Comparison of ENCODE assay signal across 19 cellular contexts in genomic region chr17:35259001-35259400, GRCh38. TPM values are rescaled to one million over a fixed set of nuclear protein-coding genes. Genes with fewer than 3 reads are reported as not detected.
DNase-seq lines count a peak whose midpoint lies in the region; ATAC-seq and TF ChIP-seq lines count a peak whose summit lies in the region.
"Had no signal": no experiment of that assay in that cellular context is flagged by ENCODE, and none has a peak within 500 bp of the region (broad histone marks: within the 10 kb centered on the region; RNA-seq: fewer than 3 reads in every experiment).

No MANE protein-coding gene starts in this region.

- H3K4me2 ChIP-seq in HCT116 (ENCODE audit: low read length) (no peak overlapping the region), mammary epithelial cell (ENCODE audit: insufficient read depth, low read depth, low read length) (no peak overlapping the region)
- H3K4me2 ChIP-seq: BLaER1 had no signal

- H3K9me3 Mint-ChIP-seq in activated naive CD8-positive, alpha-beta T cell (ENCODE audit: low read depth): no peaks in the 10 kb centered on the region
- peaks cover 3% of the 10 kb centered on the region for H3K9me3 Mint-ChIP-seq in activated naive CD8-positive, alpha-beta T cell treated with anti-CD3 and anti-CD28 coated beads for 36 hours
- H3K9me3 Mint-ChIP-seq in stimulated activated effector memory CD8-positive, alpha-beta T cell treated with anti-CD3 and anti-CD28 coated beads, Interleukin-12 subunit alpha, Interleukin-12 subunit beta, amount 100 ng/mL, for 72 hours: no peaks in the 10 kb centered on the region

- intact Hi-C loops in HCT116 (cut with micrococcal nuclease) (loop anchor here (5.0 kb wide), 1 partner anchor 278 kb away; the partner anchor contains the start of gene SLFN12L), mammary epithelial cell (cut with micrococcal nuclease) (loop anchor here (5.0 kb wide), 1 partner anchor 87 kb away; no protein-coding TSS in a partner anchor)

- 100% methylated on average over 6 of the region's 6 CpGs for WGBS in mammary epithelial cell (ENCODE audit: low coverage, missing lambda C conversion rate)

- H3K4me3 Mint-ChIP-seq in activated naive CD8-positive, alpha-beta T cell: no peak overlapping the region
- H3K4me3 Mint-ChIP-seq in activated naive CD8-positive, alpha-beta T cell treated with anti-CD3 and anti-CD28 coated beads for 36 hours: no peak overlapping the region
- no peak overlapping the region for H3K4me3 Mint-ChIP-seq in stimulated activated effector memory CD8-positive, alpha-beta T cell treated with anti-CD3 and anti-CD28 coated beads, Interleukin-12 subunit alpha, Interleukin-12 subunit beta, amount 100 ng/mL, for 72 hours

- POLR2A ChIA-PET in HCT116 (lab: Charles Lee): no interaction called here

- in situ Hi-C loops in mammary epithelial cell (cut with MboI; ENCODE audit: low sequenced_read_pairs in 2 of 2): no loop called here

- dilution Hi-C loops in mammary epithelial cell (cut with HindIII; ENCODE audit: low sequenced_read_pairs): no loop called here

- H4K20me1 ChIP-seq in HCT116 (ENCODE audit: insufficient read depth): no peaks in the 10 kb centered on the region
- H4K20me1 ChIP-seq in mammary epithelial cell (ENCODE audit: insufficient read depth, low read length): no peaks in the 10 kb centered on the region
- H4K20me1 ChIP-seq: BLaER1 had no signal

- no peaks in the 10 kb centered on the region for H3K9me2 ChIP-seq in HCT116 (ENCODE audit: insufficient read depth)

- TF ChIP-seq RAD21 in HCT116 (IDR thresholded peaks at IDR 0.05; ENCODE audit: low read depth): no peak

- no peak overlapping the region for H2AFZ ChIP-seq in HCT116 (ENCODE audit: low read depth, low read length, poor library complexity, severe bottlenecking)
- no peak overlapping the region for H2AFZ ChIP-seq in mammary epithelial cell (ENCODE audit: low read depth, low read length)

- TF ChIP-seq POLR2A in HCT116 (IDR thresholded peaks at IDR 0.05; ENCODE audit: borderline replicate concordance, extremely low read depth, insufficient read depth, insufficient read length): no peak

- no peak overlapping the region for H3K9ac ChIP-seq in HCT116 (ENCODE audit: low read length)
- no peak overlapping the region for H3K9ac ChIP-seq in mammary epithelial cell (ENCODE audit: insufficient read depth, low read length)
- H3K9ac ChIP-seq: BLaER1 had no signal

- peaks cover 70% of the 10 kb centered on the region for H3K4me1 Mint-ChIP-seq in activated naive CD8-positive, alpha-beta T cell (ENCODE audit: low read depth)
- H3K4me1 Mint-ChIP-seq in activated naive CD8-positive, alpha-beta T cell treated with anti-CD3 and anti-CD28 coated beads for 36 hours: peaks cover 66% of the 10 kb centered on the region
- H3K4me1 Mint-ChIP-seq in stimulated activated effector memory CD8-positive, alpha-beta T cell treated with anti-CD3 and anti-CD28 coated beads, Interleukin-12 subunit alpha, Interleukin-12 subunit beta, amount 100 ng/mL, for 72 hours: peaks cover 64% of the 10 kb centered on the region

- H3K27me3 ChIP-seq in HCT116 (ENCODE audit: insufficient read depth, low read length) (peaks cover 6% of the 10 kb centered on the region; the same call in 1 of the 2 replicates), mammary epithelial cell (ENCODE audit: insufficient read depth, low read length) (no peaks in the 10 kb centered on the region)
- H3K27me3 ChIP-seq: BLaER1 had no signal

- no peak overlapping the region for H3K27ac ChIP-seq in HCT116 (ENCODE audit: low read depth, low read length)
- H3K27ac ChIP-seq in mammary epithelial cell (ENCODE audit: insufficient read depth, low read depth, low read length): no peak overlapping the region
- H3K27ac ChIP-seq: BLaER1, SK-N-MC had no signal

- H3K4me3 ChIP-seq in HCT116 (replicated peaks in 1 of 2; ENCODE audit: low read depth in 1 of 2, low read length in 2 of 2) (no peak overlapping the region), mammary epithelial cell (replicated peaks in 1 of 3; ENCODE audit: insufficient read depth in 1 of 3, low read depth in 2 of 3, low read length in 3 of 3) (no peak overlapping the region)
- H3K4me3 ChIP-seq: BLaER1, SK-N-MC had no signal

- H3K4me1 ChIP-seq in HCT116 (ENCODE audit: control insufficient read depth in 1 of 2, insufficient read depth in 2 of 2, low read length in 2 of 2) (peaks cover 33 to 38% of the 10 kb centered on the region in 2 experiments), mammary epithelial cell (ENCODE audit: insufficient read depth, low read length) (peaks cover 19% of the 10 kb centered on the region)
- H3K4me1 ChIP-seq: BLaER1 had no signal

- peak overlapping the region; percentile 90 for H3K27ac Mint-ChIP-seq in activated naive CD8-positive, alpha-beta T cell
- no peak overlapping the region for H3K27ac Mint-ChIP-seq in activated naive CD8-positive, alpha-beta T cell treated with anti-CD3 and anti-CD28 coated beads for 36 hours
- peak overlapping the region; percentile 84 for H3K27ac Mint-ChIP-seq in stimulated activated effector memory CD8-positive, alpha-beta T cell treated with anti-CD3 and anti-CD28 coated beads, Interleukin-12 subunit alpha, Interleukin-12 subunit beta, amount 100 ng/mL, for 72 hours

- H3K9me3 ChIP-seq in HCT116 (ENCODE audit: control insufficient read depth in 1 of 2, insufficient read depth in 1 of 2, low read depth in 1 of 2, low read length in 2 of 2) (no peaks in the 10 kb centered on the region), mammary epithelial cell (replicated peaks; ENCODE audit: insufficient read depth, low read length) (no peaks in the 10 kb centered on the region)
- H3K9me3 ChIP-seq: BLaER1 had no signal

- ATAC-seq in HCT116: no peak
- ATAC-seq in stimulated activated effector memory CD8-positive, alpha-beta T cell treated with anti-CD3 and anti-CD28 coated beads, Interleukin-12 subunit alpha, Interleukin-12 subunit beta, amount 100 ng/mL, for 72 hours: no peak
- no peak for ATAC-seq in HG02759 (IDR thresholded peaks at IDR 0.05; ENCODE audit: unreplicated experiment)
- ATAC-seq in GM18502 (IDR thresholded peaks at IDR 0.05; ENCODE audit: poor library complexity, unreplicated experiment): no peak

- DNase-seq in activated naive CD8-positive, alpha-beta T cell treated with anti-CD3 and anti-CD28 coated beads for 36 hours: no peak
- DNase-seq in HCT116 (ENCODE audit: low read depth, low spot score) (no peak), mammary epithelial cell (no peak)
- DNase-seq in stimulated activated effector memory CD8-positive, alpha-beta T cell treated with anti-CD3 and anti-CD28 coated beads, Interleukin-12 subunit alpha, Interleukin-12 subunit beta, amount 100 ng/mL, for 72 hours (ENCODE audit: low spot score in 2 of 2): peak in 1 of 2 donors; percentile 22
- DNase-seq in stimulated activated CD4-positive, alpha-beta T cell treated with anti-CD3 and anti-CD28 coated beads, Interleukin-2, amount 100 ng/mL, for 24 hours: no peak
- DNase-seq: COR-L47, H7, Kasumi-1, MM.1S, NCI-H1092, NCI-H146, NCI-H2029 treated with DMSO at 0.1 percent for 48 hours, NCI-H2171 treated with DMSO at 0.1 percent for 48 hours, Right ventricle myocardium superior had no signal

- H3K79me2 ChIP-seq in HCT116 (ENCODE audit: insufficient read depth, low read length): no peaks in the 10 kb centered on the region
- H3K79me2 ChIP-seq in mammary epithelial cell (ENCODE audit: insufficient read depth, low read length): peaks cover 37% of the 10 kb centered on the region

- BruUV-seq in HCT116 (replicated peaks; lab: Mats Ljungman, UMichigan) (TSS peak; percentile 46), mammary epithelial cell (replicated peaks; lab: Mats Ljungman, UMichigan) (TSS peak; percentile 67)

- no peaks in the 10 kb centered on the region for H3K27me3 Mint-ChIP-seq in activated naive CD8-positive, alpha-beta T cell
- no peaks in the 10 kb centered on the region for H3K27me3 Mint-ChIP-seq in activated naive CD8-positive, alpha-beta T cell treated with anti-CD3 and anti-CD28 coated beads for 36 hours

- H3K36me3 Mint-ChIP-seq in activated naive CD8-positive, alpha-beta T cell: peaks cover 28% of the 10 kb centered on the region
- H3K36me3 Mint-ChIP-seq in activated naive CD8-positive, alpha-beta T cell treated with anti-CD3 and anti-CD28 coated beads for 36 hours: peaks cover 57% of the 10 kb centered on the region
- H3K36me3 Mint-ChIP-seq in stimulated activated effector memory CD8-positive, alpha-beta T cell treated with anti-CD3 and anti-CD28 coated beads, Interleukin-12 subunit alpha, Interleukin-12 subunit beta, amount 100 ng/mL, for 72 hours: peaks cover 76% of the 10 kb centered on the region

- CTCF ChIA-PET in HCT116 (lab: Charles Lee): no interaction called here
- CTCF ChIA-PET in mammary epithelial cell (lab: Charles Lee; ENCODE audit: low non-redundant PET): no interaction called here

- no peak for TF ChIP-seq CTCF in HCT116 (IDR thresholded peaks at IDR 0.05 in 2 of 3, conservative IDR thresholded peaks at IDR 0.05 in 1 of 3; ENCODE audit: borderline replicate concordance in 1 of 3, insufficient read depth in 1 of 3, low read depth in 2 of 3, low read length in 2 of 3)
- TF ChIP-seq CTCF in mammary epithelial cell (conservative IDR thresholded peaks at IDR 0.05 in 1 of 2, IDR thresholded peaks at IDR 0.05 in 1 of 2; ENCODE audit: extremely low read depth in 1 of 2, insufficient read depth in 1 of 2, low read depth in 1 of 2, low read length in 2 of 2): no peak

- RAD21 ChIA-PET in HCT116 (lab: Charles Lee; ENCODE audit: low non-redundant PET in 1 of 2, low total read pairs in 2 of 2, uncharacterized antibody in 2 of 2, unreplicated experiment in 2 of 2): no interaction called here

- H3K36me3 ChIP-seq in HCT116 (ENCODE audit: control insufficient read depth in 1 of 2, insufficient read depth in 2 of 2, low read length in 2 of 2) (no peaks in the 10 kb centered on the region), mammary epithelial cell (ENCODE audit: insufficient read depth, low read length) (peaks cover 14% of the 10 kb centered on the region)

TF ChIP-seq in HCT116, 20 proteins besides CTCF, POLR2A, EP300 and RAD21 (continues in another document):
- TF ChIP-seq SP1 (IDR thresholded peaks at IDR 0.05; ENCODE audit: low read depth) (no peak), SRF (IDR thresholded peaks at IDR 0.05; ENCODE audit: low read depth) (no peak)

RNA-seq across cellular contexts. Expression of gene SLFN5, which starts 16.1 kb away (rescaled TPM):
- 10 to 100 TPM; 33.9 to 37.9 TPM for total RNA-seq in activated naive CD8-positive, alpha-beta T cell treated with anti-CD3 and anti-CD28 coated beads for 36 hours
- total RNA-seq in HCT116 (2021; ENCODE audit: unreplicated experiment): 23.7 TPM
- polyA plus RNA-seq in HCT116 (2012): 25.2 and 27.0 TPM in 2 replicates
- 100 to 1,000 TPM; 131 to 154 TPM for total RNA-seq in mammary epithelial cell
- 29.6 TPM for polyA plus RNA-seq in mammary epithelial cell
- 80.7 TPM for polyA minus RNA-seq in mammary epithelial cell
